Comparison of ENCODE assay signal across 15 cellular contexts in genomic region chr4:88938138-88938537, GRCh38.
A peak's percentile ranks its signal among the peaks of the same experiment; 100 is the strongest.
DNase-seq lines count a peak whose midpoint lies in the region; ATAC-seq and TF ChIP-seq lines count a peak whose summit lies in the region.
"Had no signal": no experiment of that assay in that cellular context is flagged by ENCODE, and none has a peak within 500 bp of the region (broad histone marks: within the 10 kb centered on the region; RNA-seq: fewer than 3 reads in every experiment).

No MANE protein-coding gene starts in this region.

- H3K79me2 ChIP-seq in PC-3 (ENCODE audit: low read length) (no peaks in the 10 kb centered on the region), fibroblast of lung (ENCODE audit: control insufficient read depth, insufficient read depth, low read length) (no peaks in the 10 kb centered on the region)

- H3K9ac ChIP-seq in PC-3 (ENCODE audit: low read length) = no peak overlapping the region
- no peak overlapping the region for H3K9ac ChIP-seq in fibroblast of lung (ENCODE audit: insufficient read depth, low read length)

- DNase-seq in NCI-H1417 (lab: John Stamatoyannopoulos, UW) (peak in 2 of 3 experiments; percentile 10 to 17), NCI-H1417 treated with DMSO at 0.1 percent for 48 hours (lab: John Stamatoyannopoulos, UW) (no peak), PC-3 (peak; percentile 80), fibroblast of lung (ENCODE audit: low read depth in 2 of 2) (peak; percentile 94 to 98), skeletal muscle cell (ENCODE audit: low read depth) (peak; percentile 91), SW 1271 (lab: John Stamatoyannopoulos, UW) (no peak), C1 segment of cervical spinal cord (lab: John Stamatoyannopoulos, UW) (no peak)
- DNase-seq in activated effector memory CD4-positive, alpha-beta T cell treated with Interleukin-2 at 50 U/mL for 16 hours = no peak
- DNase-seq: activated CD8-positive, alpha-beta memory T cell treated with anti-CD3 and anti-CD28 coated beads for 24 hours; amygdala; H9; KG1; left ventricle myocardium superior; T-cell; transverse colon had no signal

- H3K36me3 ChIP-seq in PC-3 (ENCODE audit: low read depth, low read length) = no peaks in the 10 kb centered on the region
- no peaks in the 10 kb centered on the region for H3K36me3 ChIP-seq in fibroblast of lung (ENCODE audit: control insufficient read depth, insufficient read depth, low read length)
- H3K36me3 ChIP-seq: transverse colon had no signal

- H3K4me3 ChIP-seq in PC-3 (ENCODE audit: low read length) (no peak overlapping the region), fibroblast of lung (replicated peaks in 1 of 4; ENCODE audit: control extremely low read depth in 1 of 4, insufficient read depth in 1 of 4, low read depth in 3 of 4, low read length in 4 of 4) (no peak overlapping the region), skeletal muscle cell (ENCODE audit: low read depth, low read length) (no peak overlapping the region)
- H3K4me3 ChIP-seq: transverse colon had no signal

- H3K4me2 ChIP-seq in PC-3 (ENCODE audit: low read length) (peak overlapping the region; percentile 33; the same call in 1 of the 2 replicates), fibroblast of lung (ENCODE audit: extremely low read depth, insufficient read depth, low read length) (no peak overlapping the region)

- POLR2A ChIA-PET in PC-3 (lab: Charles Lee; ENCODE audit: unreplicated experiment) = no interaction called here

- no peaks in the 10 kb centered on the region for H4K20me1 ChIP-seq in PC-3 (ENCODE audit: low read length)
- no peaks in the 10 kb centered on the region for H4K20me1 ChIP-seq in fibroblast of lung (ENCODE audit: control insufficient read depth, extremely low read depth, insufficient read depth, low read length)

- no peaks in the 10 kb centered on the region for H3F3A ChIP-seq in PC-3 (ENCODE audit: low read length, unreplicated experiment)

- no TSS peak for BruUV-seq in PC-3 (replicated peaks; lab: Mats Ljungman, UMichigan)

- no peak for TF ChIP-seq CTCF in PC-3 (conservative IDR thresholded peaks at IDR 0.05; ENCODE audit: low read depth, low read length)
- TF ChIP-seq CTCF in fibroblast of lung (conservative IDR thresholded peaks at IDR 0.05 in 1 of 2, IDR thresholded peaks at IDR 0.05 in 1 of 2; ENCODE audit: low read depth in 1 of 2, low read length in 2 of 2) = no peak

- intact Hi-C loops in PC-3 (cut with micrococcal nuclease) = no loop called here

- H3K9me3 ChIP-seq in PC-3 (ENCODE audit: low read length) (no peaks in the 10 kb centered on the region), fibroblast of lung (ENCODE audit: control insufficient read depth, insufficient read depth, low read depth, low read length) (no peaks in the 10 kb centered on the region)
- H3K9me3 ChIP-seq: transverse colon had no signal

- H3K9me2 ChIP-seq in PC-3 (replicated peaks; ENCODE audit: low read length) = no peaks in the 10 kb centered on the region

- peaks cover 13% of the 10 kb centered on the region for H3K4me1 ChIP-seq in PC-3 (ENCODE audit: insufficient read depth, low read length)
- H3K4me1 ChIP-seq in fibroblast of lung (ENCODE audit: control insufficient read depth, extremely low read depth, insufficient read depth, low read length) = no peaks in the 10 kb centered on the region
- H3K4me1 ChIP-seq: transverse colon had no signal

- ATAC-seq in PC-3 = peak; percentile 67
- ATAC-seq: left ventricle myocardium superior, T-cell had no signal

- CTCF ChIA-PET in PC-3 (lab: Charles Lee) = interaction anchor here (1.1 kb wide), 1 partner anchor 86 kb away, joined by 6 read pairs; no protein-coding TSS in a partner anchor

- H3K27ac ChIP-seq in PC-3 (ENCODE audit: low read length) (no peak overlapping the region), fibroblast of lung (ENCODE audit: insufficient read depth, low read length) (no peak overlapping the region)
- H3K27ac ChIP-seq: transverse colon had no signal

- H3K27me3 ChIP-seq in PC-3 (ENCODE audit: low read length) (no peaks in the 10 kb centered on the region), fibroblast of lung (ENCODE audit: control insufficient read depth, insufficient read depth, low read length) (no peaks in the 10 kb centered on the region)
- H3K27me3 ChIP-seq: transverse colon had no signal

- no peak overlapping the region for H2AFZ ChIP-seq in PC-3 (ENCODE audit: low read length)
- no peak overlapping the region for H2AFZ ChIP-seq in fibroblast of lung (ENCODE audit: low read length)

Comparison
In these comparisons a context has a peak if more than half of its experiments do, and no peak if none do; other contexts are left out.
1. DNase-seq: peak in NCI-H1417 (2 of 3), PC-3 (single experiment), fibroblast of lung (2 of 2) and skeletal muscle cell (single experiment); none in NCI-H1417 treated with DMSO at 0.1 percent for 48 hours (single experiment), SW 1271 (0 of 2), activated effector memory CD4-positive, alpha-beta T cell treated with Interleukin-2 at 50 U/mL for 16 hours (single experiment) and C1 segment of cervical spinal cord (0 of 14).